12 cellular contexts compared by ENCODE assay signal in genomic region chr12:52713960-52714886, GRCh38. TPM values are rescaled to one million over a fixed set of nuclear protein-coding genes. Genes with fewer than 3 reads are reported as not detected.
DNase-seq lines count a peak whose midpoint lies in the region; ATAC-seq and TF ChIP-seq lines count a peak whose summit lies in the region.
"Had no signal": no experiment of that assay in that cellular context is flagged by ENCODE, and none has a peak within 500 bp of the region (broad histone marks: within the 10 kb centered on the region; RNA-seq: fewer than 3 reads in every experiment).

No MANE protein-coding gene starts in this region.

- no peaks in the 10 kb centered on the region for H3K9me3 ChIP-seq in prostate gland
- H3K9me3 ChIP-seq in mesenchymal stem cell (ENCODE audit: control insufficient read depth, low read length) = no peaks in the 10 kb centered on the region

- H4K8ac ChIP-seq in mesenchymal stem cell (ENCODE audit: low read length) = no peak overlapping the region

- H4K91ac ChIP-seq in mesenchymal stem cell (ENCODE audit: low read length) = no peak overlapping the region

- CTCF ChIA-PET in activated naive CD4-positive, alpha-beta T cell treated with anti-CD3 and anti-CD28 coated beads, Interleukin-2, amount 10 ng/mL, durations not matched to agents 7 days and 5 days (lab: Charles Lee) = interaction anchor here (0.7 to 1.4 kb wide), 3 partner anchors 114 to 318 kb away, joined by 3 to 4 read pairs (median 3); no protein-coding TSS in a partner anchor

- H3K9me3 Mint-ChIP-seq in activated naive CD4-positive, alpha-beta T cell treated with anti-CD3 and anti-CD28 coated beads, Interleukin-2, amount 10 ng/mL, durations not matched to agents 7 days and 5 days = no peaks in the 10 kb centered on the region

- no peak overlapping the region for H3K27ac Mint-ChIP-seq in activated naive CD4-positive, alpha-beta T cell treated with anti-CD3 and anti-CD28 coated beads, Interleukin-2, amount 10 ng/mL, durations not matched to agents 7 days and 5 days

- no peak overlapping the region for H3K23ac ChIP-seq in mesenchymal stem cell (ENCODE audit: low read length in 2 of 2)

- no peak overlapping the region for H2BK5ac ChIP-seq in mesenchymal stem cell (ENCODE audit: low read depth, low read length, poor library complexity, severe bottlenecking)

- TF ChIP-seq POLR2A in prostate gland (IDR thresholded peaks at IDR 0.05) = no peak

- H3K79me1 ChIP-seq in mesenchymal stem cell (replicated peaks; ENCODE audit: low read length, poor library complexity, severe bottlenecking) = no peaks in the 10 kb centered on the region

- H3K4me3 ChIP-seq in prostate gland (peak overlapping the region in 1 of 2 donors; percentile 2), mesenchymal stem cell (ENCODE audit: insufficient read depth in 1 of 2, low read depth in 1 of 2, low read length in 2 of 2) (peak overlapping the region in 1 of 2 experiments; percentile 29)

- peaks cover 13% of the 10 kb centered on the region for H3K4me1 Mint-ChIP-seq in activated naive CD4-positive, alpha-beta T cell treated with anti-CD3 and anti-CD28 coated beads, Interleukin-2, amount 10 ng/mL, durations not matched to agents 7 days and 5 days

- intact Hi-C loops in prostate gland (cut with DNase I) = no loop called here

- no peak overlapping the region for H2AFZ ChIP-seq in mesenchymal stem cell (ENCODE audit: low read depth, low read length)

- no peak overlapping the region for H3K27ac ChIP-seq in prostate gland
- no peak overlapping the region for H3K27ac ChIP-seq in mesenchymal stem cell (ENCODE audit: low read length, poor library complexity, severe bottlenecking)

- no peak overlapping the region for H2BK15ac ChIP-seq in mesenchymal stem cell (ENCODE audit: low read depth, poor library complexity, severe bottlenecking)

- no peak for TF ChIP-seq CTCF in prostate gland (IDR thresholded peaks at IDR 0.05)

- H2BK120ac ChIP-seq in mesenchymal stem cell (ENCODE audit: low read depth, low read length) = no peak overlapping the region

- H3K4me2 ChIP-seq in mesenchymal stem cell (ENCODE audit: low read length, poor library complexity, severe bottlenecking) = no peak overlapping the region

- H3K27me3 ChIP-seq in prostate gland (replicated peaks; ENCODE audit: insufficient read depth) (peaks cover 13% of the 10 kb centered on the region), mesenchymal stem cell (ENCODE audit: control insufficient read depth in 1 of 2, insufficient read depth in 1 of 2, low read length in 2 of 2) (peaks cover 67 to 91% of the 10 kb centered on the region in 2 experiments)

- DNase-seq in NCI-H2227 treated with DMSO at 0.1 percent for 48 hours (lab: John Stamatoyannopoulos, UW) = peak; percentile 7
- no peak for DNase-seq in activated naive CD4-positive, alpha-beta T cell treated with anti-CD3 and anti-CD28 coated beads, Interleukin-2, amount 10 ng/mL, durations not matched to agents 7 days and 5 days
- peak; percentile 76 for DNase-seq in iPS-NIHi7 (ENCODE audit: extremely low spot score)
- DNase-seq in stimulated activated CD8-positive, alpha-beta memory T cell treated with anti-CD3 and anti-CD28 coated beads, Interleukin-15, amount 100 ng/mL, for 1 hour (ENCODE audit: low read depth) = peak; percentile 5
- DNase-seq in prostate gland (ENCODE audit: low spot score) = no peak
- DNase-seq in SIG-M5 (lab: John Stamatoyannopoulos, UW) = no peak
- no peak for DNase-seq in mesenchymal stem cell
- DNase-seq: GDM1, RPMI8226 had no signal

- H2AK5ac ChIP-seq in mesenchymal stem cell (ENCODE audit: low read length, severe bottlenecking) = no peak overlapping the region

- H3K14ac ChIP-seq in mesenchymal stem cell (ENCODE audit: low read length in 2 of 2) = no peak overlapping the region

- 15% methylated on average over 39 of the region's 72 CpGs for WGBS in prostate gland
- 13% methylated on average over 54 of the region's 72 CpGs for WGBS in mesenchymal stem cell

- ATAC-seq in HG03175 (IDR thresholded peaks at IDR 0.05; ENCODE audit: unreplicated experiment) = no peak

- H2BK12ac ChIP-seq in mesenchymal stem cell (ENCODE audit: low read length in 2 of 2) = no peak overlapping the region

- no peak overlapping the region for H3K4ac ChIP-seq in mesenchymal stem cell (ENCODE audit: low read depth in 1 of 2, low read length in 2 of 2)

- peaks cover 60% of the 10 kb centered on the region for H3K27me3 Mint-ChIP-seq in activated naive CD4-positive, alpha-beta T cell treated with anti-CD3 and anti-CD28 coated beads, Interleukin-2, amount 10 ng/mL, durations not matched to agents 7 days and 5 days

- H3K36me3 ChIP-seq in prostate gland = no peaks in the 10 kb centered on the region
- H3K36me3 ChIP-seq in mesenchymal stem cell (ENCODE audit: control insufficient read depth in 1 of 2, insufficient read depth in 2 of 2, low read depth in 1 of 2, low read length in 2 of 2) = no peaks in the 10 kb centered on the region

- no peaks in the 10 kb centered on the region for H3K36me3 Mint-ChIP-seq in activated naive CD4-positive, alpha-beta T cell treated with anti-CD3 and anti-CD28 coated beads, Interleukin-2, amount 10 ng/mL, durations not matched to agents 7 days and 5 days

- H3K18ac ChIP-seq in mesenchymal stem cell (ENCODE audit: low read depth in 1 of 2, low read length in 2 of 2) = no peak overlapping the region

- H3K4me3 Mint-ChIP-seq in activated naive CD4-positive, alpha-beta T cell treated with anti-CD3 and anti-CD28 coated beads, Interleukin-2, amount 10 ng/mL, durations not matched to agents 7 days and 5 days = peak overlapping the region; percentile 44

- H3K4me1 ChIP-seq in prostate gland (replicated peaks) (no peaks in the 10 kb centered on the region), mesenchymal stem cell (ENCODE audit: control insufficient read depth, insufficient read depth, low read depth, low read length) (peaks cover 2% of the 10 kb centered on the region)

- H3K9ac ChIP-seq in mesenchymal stem cell (ENCODE audit: low read length) = no peak overlapping the region

RNA-seq across cellular contexts. Expression of gene KRT77, which starts 10.9 kb away (rescaled TPM):
- total RNA-seq in prostate gland = under 1 TPM; 0.09 to 0.57 TPM
- not detected for polyA plus RNA-seq in mesenchymal stem cell (2013, experiment 1 of 2)
- not detected for polyA plus RNA-seq in mesenchymal stem cell (2013, experiment 2 of 2)
- total RNA-seq: HT-29, pulmonary artery endothelial cell had no signal

RNA-seq across cellular contexts. Expression of gene KRT1, which starts 34.0 kb away (rescaled TPM):
- total RNA-seq in prostate gland = 10 to 100 TPM in 1 of 2 donors, 1 to 10 TPM in 1; 1.5 to 18.1 TPM
- polyA plus RNA-seq in mesenchymal stem cell (2013, experiment 1 of 2) = not detected
- not detected for polyA plus RNA-seq in mesenchymal stem cell (2013, experiment 2 of 2)
- total RNA-seq: HT-29, pulmonary artery endothelial cell had no signal

Comparison
In these comparisons a context has a peak if more than half of its experiments do, and no peak if none do; other contexts are left out.
1. DNase-seq: peak in NCI-H2227 treated with DMSO at 0.1 percent for 48 hours (single experiment), iPS-NIHi7 (single experiment) and stimulated activated CD8-positive, alpha-beta memory T cell treated with anti-CD3 and anti-CD28 coated beads, Interleukin-15, amount 100 ng/mL, for 1 hour (single experiment); none in activated naive CD4-positive, alpha-beta T cell treated with anti-CD3 and anti-CD28 coated beads, Interleukin-2, amount 10 ng/mL, durations not matched to agents 7 days and 5 days (single experiment), prostate gland (single experiment), SIG-M5 (single experiment) and mesenchymal stem cell (single experiment).